ENCODE assay signal across 8 cellular contexts in the genomic region with DNA sequence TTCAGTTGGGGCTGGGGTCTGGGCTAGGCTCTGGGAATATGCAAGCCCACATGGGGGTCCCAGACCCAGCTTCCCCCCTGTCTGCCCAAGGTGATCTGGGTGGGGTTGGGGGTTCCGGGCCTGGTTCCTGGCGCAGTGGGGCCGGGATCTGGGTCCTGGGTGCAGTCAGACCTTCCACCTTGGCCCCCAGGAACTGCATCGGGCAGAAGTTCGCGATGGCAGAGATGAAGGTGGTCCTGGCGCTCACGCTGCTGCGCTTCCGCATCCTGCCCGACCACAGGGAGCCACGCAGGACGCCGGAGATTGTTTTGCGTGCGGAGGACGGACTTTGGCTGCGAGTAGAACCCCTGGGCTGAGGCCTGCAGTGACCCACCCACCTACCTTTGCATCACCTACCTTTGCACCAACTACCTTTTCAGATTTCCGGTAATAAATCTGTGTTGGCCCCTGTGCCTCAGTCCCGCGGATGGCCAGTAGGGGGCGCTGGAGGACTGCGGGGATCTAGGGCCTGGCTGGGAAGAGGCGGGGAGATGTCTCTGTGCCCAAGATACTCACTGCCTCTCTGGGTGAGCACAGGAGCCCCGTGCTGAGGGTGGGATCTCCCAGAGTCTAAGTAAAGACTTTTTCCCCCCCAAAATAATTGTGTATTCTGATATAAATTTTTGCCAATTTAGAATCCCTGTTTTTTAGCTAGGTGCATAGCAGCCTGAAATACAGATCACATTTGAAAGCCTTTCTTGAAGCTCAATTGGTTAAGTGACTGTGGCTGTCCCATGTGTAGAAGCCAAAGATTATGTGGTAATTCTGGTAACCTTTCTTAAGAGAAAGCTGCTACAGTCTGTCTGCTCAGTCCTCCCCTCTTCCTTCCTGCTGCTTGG. TPM values are rescaled to one million over a fixed set of nuclear protein-coding genes. Genes with fewer than 3 reads are reported as not detected.
DNase-seq lines count a peak whose midpoint lies in the region; ATAC-seq and TF ChIP-seq lines count a peak whose summit lies in the region.

No MANE protein-coding gene starts in this region.

- H3K79me2 ChIP-seq in Karpas-422 (ENCODE audit: low read length) = no peaks in the 10 kb centered on the region
- no peaks in the 10 kb centered on the region for H3K79me2 ChIP-seq in parathyroid adenoma

- H3K36me3 Mint-ChIP-seq in type B pancreatic cell = no peaks in the 10 kb centered on the region

- TF ChIP-seq CTCF in parathyroid adenoma (IDR thresholded peaks at IDR 0.05) (peak; percentile 98), type B pancreatic cell (conservative IDR thresholded peaks at IDR 0.05) (peak; percentile 71)

- no peaks in the 10 kb centered on the region for H3K4me1 ChIP-seq in Karpas-422 (ENCODE audit: low read length)
- no peaks in the 10 kb centered on the region for H3K4me1 ChIP-seq in SJSA1 (replicated peaks)
- no peaks in the 10 kb centered on the region for H3K4me1 ChIP-seq in parathyroid adenoma

- no peaks in the 10 kb centered on the region for H3K9me3 Mint-ChIP-seq in type B pancreatic cell

- H3K27ac ChIP-seq in Karpas-422 (ENCODE audit: low read length) (no peak overlapping the region), SJSA1 (no peak overlapping the region), parathyroid adenoma (no peak overlapping the region)

- H3K27me3 Mint-ChIP-seq in type B pancreatic cell = no peaks in the 10 kb centered on the region

- H3K27ac Mint-ChIP-seq in type B pancreatic cell = no peak overlapping the region

- peak; percentile 30 for DNase-seq in DMS114 treated with DMSO at 0.1 percent for 48 hours (lab: John Stamatoyannopoulos, UW; ENCODE audit: unreplicated experiment)
- peak; percentile 94 for DNase-seq in Karpas-422
- peak; percentile 38 to 65 for DNase-seq in SJSA1 (ENCODE audit: low read depth in 1 of 2, low spot score in 2 of 2)
- DNase-seq in activated gamma-delta T cell treated with Interleukin-2 at 50 U/mL for 16 hours = peak; percentile 94
- peak; percentile 69 for DNase-seq in glomerular visceral epithelial cell (ENCODE audit: extremely low spot score)
- DNase-seq in type B pancreatic cell (ENCODE audit: extremely low spot score, unreplicated experiment) = no peak

- H3K27me3 ChIP-seq in Karpas-422 (ENCODE audit: low read length) (no peaks in the 10 kb centered on the region), SJSA1 (replicated peaks) (0 out of 2 replicates have a peak, but pooled peaks cover 6% of the 10 kb centered on the region), parathyroid adenoma (ENCODE audit: control insufficient read depth, insufficient read depth, low read length) (no peaks in the 10 kb centered on the region)

- H3K4me2 ChIP-seq in Karpas-422 (ENCODE audit: low read depth, low read length, poor library complexity, severe bottlenecking) (no peak overlapping the region), parathyroid adenoma (ENCODE audit: low read length) (no peak overlapping the region)

- no peak overlapping the region for H3K9ac ChIP-seq in Karpas-422 (ENCODE audit: low read length)
- no peak overlapping the region for H3K9ac ChIP-seq in parathyroid adenoma

- H2AFZ ChIP-seq in Karpas-422 (ENCODE audit: low read length) (no peak overlapping the region), parathyroid adenoma (no peak overlapping the region)

- no peak overlapping the region for H3K4me3 Mint-ChIP-seq in type B pancreatic cell

- H3K36me3 ChIP-seq in Karpas-422 (ENCODE audit: insufficient read depth, low read length) (no peaks in the 10 kb centered on the region), SJSA1 (no peaks in the 10 kb centered on the region), parathyroid adenoma (ENCODE audit: control insufficient read depth, insufficient read depth, low read length) (no peaks in the 10 kb centered on the region)

- no peak for ATAC-seq in GM18520 (IDR thresholded peaks at IDR 0.05; ENCODE audit: unreplicated experiment)

- no peaks in the 10 kb centered on the region for H3K4me1 Mint-ChIP-seq in type B pancreatic cell (ENCODE audit: unreplicated experiment)

- H3K9me3 ChIP-seq in Karpas-422 (ENCODE audit: low read length) = no peaks in the 10 kb centered on the region
- H3K9me3 ChIP-seq in SJSA1 (replicated peaks) = no peaks in the 10 kb centered on the region
- no peaks in the 10 kb centered on the region for H3K9me3 ChIP-seq in parathyroid adenoma (ENCODE audit: control insufficient read depth, low read length)

- no peaks in the 10 kb centered on the region for H3K9me2 ChIP-seq in Karpas-422 (replicated peaks; ENCODE audit: insufficient read depth, low read length)

- H4K20me1 ChIP-seq in Karpas-422 (ENCODE audit: insufficient read depth, low read depth, low read length) = no peaks in the 10 kb centered on the region

- H3K4me3 ChIP-seq in Karpas-422 (ENCODE audit: low read length) (no peak overlapping the region), SJSA1 (no peak overlapping the region), parathyroid adenoma (ENCODE audit: low read depth, low read length) (no peak overlapping the region)

RNA-seq across cellular contexts. Expression of a gene that starts 11.5 kb away (rescaled TPM):
- total RNA-seq in Karpas-422 (2014; rRNA removed; shearing (Covaris generic); ENCODE audit: low replicate concordance) = not detected in 2 replicates
- total RNA-seq in SJSA1 (2014; rRNA removed; shearing (Covaris generic)) = not detected in 2 replicates
- 0.40 and 0.56 TPM in 2 replicates for total RNA-seq in type B pancreatic cell (ENCODE audit: low replicate concordance)

RNA-seq across cellular contexts. Expression of a gene that starts 14.2 kb away (rescaled TPM):
- not detected in 2 replicates for total RNA-seq in Karpas-422 (2014; rRNA removed; shearing (Covaris generic); ENCODE audit: low replicate concordance)
- total RNA-seq in SJSA1 (2014; rRNA removed; shearing (Covaris generic)) = not detected in 2 replicates
- total RNA-seq in type B pancreatic cell (ENCODE audit: low replicate concordance) = not detected in 2 replicates

RNA-seq across cellular contexts. Expression of a gene that starts 43.6 kb away (rescaled TPM):
- not detected in 2 replicates for total RNA-seq in Karpas-422 (2014; rRNA removed; shearing (Covaris generic); ENCODE audit: low replicate concordance)
- total RNA-seq in SJSA1 (2014; rRNA removed; shearing (Covaris generic)) = not detected in 2 replicates
- total RNA-seq in type B pancreatic cell (ENCODE audit: low replicate concordance) = 0.52 and 1.2 TPM in 2 replicates
